ENCODE assay signal across 1 cellular context in genomic region chr17:50863221-50863843, GRCh38.
A peak's percentile ranks its signal among the peaks of the same experiment; 100 is the strongest.
TF ChIP-seq lines count a peak whose summit lies in the region.

No MANE protein-coding gene starts in this region.

TF ChIP-seq in HepG2, 621 proteins besides CTCF, POLR2A, EP300 and RAD21 (continued from another document and continues in another):
- TF ChIP-seq IKZF5 (CRISPR knock-in tag; IDR thresholded peaks at IDR 0.05) = 0 out of 2 replicates have a peak, but pooled peaks have one; percentile 40
- no peak for TF ChIP-seq RBM39 (IDR thresholded peaks at IDR 0.05; ENCODE audit: low read depth, low read length, poor library complexity, severe bottlenecking)
- TF ChIP-seq KLF9 (CRISPR knock-in tag; IDR thresholded peaks at IDR 0.05; ENCODE audit: low read depth) = no peak
- TF ChIP-seq, protein P1, sequence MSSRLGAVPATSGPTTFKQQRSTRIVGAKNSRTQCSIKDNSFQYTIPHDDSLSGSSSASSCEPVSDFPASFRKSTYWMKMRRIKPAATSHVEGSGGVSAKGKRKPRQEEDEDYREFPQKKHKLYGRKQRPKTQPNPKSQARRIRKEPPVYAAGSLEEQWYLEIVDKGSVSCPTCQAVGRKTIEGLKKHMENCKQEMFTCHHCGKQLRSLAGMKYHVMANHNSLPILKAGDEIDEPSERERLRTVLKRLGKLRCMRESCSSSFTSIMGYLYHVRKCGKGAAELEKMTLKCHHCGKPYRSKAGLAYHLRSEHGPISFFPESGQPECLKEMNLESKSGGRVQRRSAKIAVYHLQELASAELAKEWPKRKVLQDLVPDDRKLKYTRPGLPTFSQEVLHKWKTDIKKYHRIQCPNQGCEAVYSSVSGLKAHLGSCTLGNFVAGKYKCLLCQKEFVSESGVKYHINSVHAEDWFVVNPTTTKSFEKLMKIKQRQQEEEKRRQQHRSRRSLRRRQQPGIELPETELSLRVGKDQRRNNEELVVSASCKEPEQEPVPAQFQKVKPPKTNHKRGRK (CRISPR knock-in tag; IDR thresholded peaks at IDR 0.05) = no peak
- TF ChIP-seq, protein P2, sequence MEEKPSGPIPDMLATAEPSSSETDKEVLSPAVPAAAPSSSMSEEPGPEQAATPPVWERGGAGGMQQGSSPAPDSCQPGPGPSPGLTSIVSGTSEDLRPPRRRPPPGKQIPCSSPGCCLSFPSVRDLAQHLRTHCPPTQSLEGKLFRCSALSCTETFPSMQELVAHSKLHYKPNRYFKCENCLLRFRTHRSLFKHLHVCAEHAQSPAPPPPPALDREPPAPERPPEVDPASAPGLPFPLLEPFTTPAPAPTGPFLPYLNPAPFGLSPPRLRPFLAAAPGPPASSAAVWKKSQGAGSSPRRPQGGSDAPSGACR (CRISPR knock-in tag; IDR thresholded peaks at IDR 0.05) = peak; percentile 17; the same call in 1 of the 2 replicates
- TF ChIP-seq ZNF776 (CRISPR knock-in tag; IDR thresholded peaks at IDR 0.05) = no peak
- peak; percentile 96 for TF ChIP-seq ZC3H13 (CRISPR knock-in tag; IDR thresholded peaks at IDR 0.05)
- TF ChIP-seq TBP (CRISPR knock-in tag; IDR thresholded peaks at IDR 0.05) = no peak
- TF ChIP-seq ZNF816 (CRISPR knock-in tag; IDR thresholded peaks at IDR 0.05; ENCODE audit: borderline replicate concordance) = no peak
- no peak for TF ChIP-seq MYC (CRISPR knock-in tag; IDR thresholded peaks at IDR 0.05; ENCODE audit: borderline replicate concordance)
- peak; percentile 53; the same call in 1 of the 2 replicates for TF ChIP-seq UBTF (CRISPR knock-in tag; IDR thresholded peaks at IDR 0.05)
- no peak for TF ChIP-seq NCOR1 (IDR thresholded peaks at IDR 0.05; ENCODE audit: borderline replicate concordance, low read length)
- TF ChIP-seq NFIC (IDR thresholded peaks at IDR 0.05; ENCODE audit: low read length) = no peak
- TF ChIP-seq MED8 (CRISPR knock-in tag; IDR thresholded peaks at IDR 0.05; ENCODE audit: insufficient replicate concordance) = no peak
- no peak for TF ChIP-seq ZBTB3 (CRISPR knock-in tag; IDR thresholded peaks at IDR 0.05; ENCODE audit: borderline replicate concordance, low read depth)
- no peak for TF ChIP-seq TGIF2 (CRISPR knock-in tag; IDR thresholded peaks at IDR 0.05)
- TF ChIP-seq MEIS1 (CRISPR knock-in tag; IDR thresholded peaks at IDR 0.05; ENCODE audit: borderline replicate concordance) = 0 out of 2 replicates have a peak, but pooled peaks have one; percentile 32
- no peak for TF ChIP-seq ZNF619 (CRISPR knock-in tag; IDR thresholded peaks at IDR 0.05)
- TF ChIP-seq, protein P3, sequence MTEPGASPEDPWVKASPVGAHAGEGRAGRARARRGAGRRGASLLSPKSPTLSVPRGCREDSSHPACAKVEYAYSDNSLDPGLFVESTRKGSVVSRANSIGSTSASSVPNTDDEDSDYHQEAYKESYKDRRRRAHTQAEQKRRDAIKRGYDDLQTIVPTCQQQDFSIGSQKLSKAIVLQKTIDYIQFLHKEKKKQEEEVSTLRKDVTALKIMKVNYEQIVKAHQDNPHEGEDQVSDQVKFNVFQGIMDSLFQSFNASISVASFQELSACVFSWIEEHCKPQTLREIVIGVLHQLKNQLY (CRISPR knock-in tag; IDR thresholded peaks at IDR 0.05) = no peak
- TF ChIP-seq ZBTB42 (CRISPR knock-in tag; IDR thresholded peaks at IDR 0.05) = no peak
- no peak for TF ChIP-seq ZNF3 (CRISPR knock-in tag; IDR thresholded peaks at IDR 0.05)
- no peak for TF ChIP-seq GZF1 (CRISPR knock-in tag; IDR thresholded peaks at IDR 0.05)
- no peak for TF ChIP-seq ZNF709 (CRISPR knock-in tag; IDR thresholded peaks at IDR 0.05)
- TF ChIP-seq, protein P4, sequence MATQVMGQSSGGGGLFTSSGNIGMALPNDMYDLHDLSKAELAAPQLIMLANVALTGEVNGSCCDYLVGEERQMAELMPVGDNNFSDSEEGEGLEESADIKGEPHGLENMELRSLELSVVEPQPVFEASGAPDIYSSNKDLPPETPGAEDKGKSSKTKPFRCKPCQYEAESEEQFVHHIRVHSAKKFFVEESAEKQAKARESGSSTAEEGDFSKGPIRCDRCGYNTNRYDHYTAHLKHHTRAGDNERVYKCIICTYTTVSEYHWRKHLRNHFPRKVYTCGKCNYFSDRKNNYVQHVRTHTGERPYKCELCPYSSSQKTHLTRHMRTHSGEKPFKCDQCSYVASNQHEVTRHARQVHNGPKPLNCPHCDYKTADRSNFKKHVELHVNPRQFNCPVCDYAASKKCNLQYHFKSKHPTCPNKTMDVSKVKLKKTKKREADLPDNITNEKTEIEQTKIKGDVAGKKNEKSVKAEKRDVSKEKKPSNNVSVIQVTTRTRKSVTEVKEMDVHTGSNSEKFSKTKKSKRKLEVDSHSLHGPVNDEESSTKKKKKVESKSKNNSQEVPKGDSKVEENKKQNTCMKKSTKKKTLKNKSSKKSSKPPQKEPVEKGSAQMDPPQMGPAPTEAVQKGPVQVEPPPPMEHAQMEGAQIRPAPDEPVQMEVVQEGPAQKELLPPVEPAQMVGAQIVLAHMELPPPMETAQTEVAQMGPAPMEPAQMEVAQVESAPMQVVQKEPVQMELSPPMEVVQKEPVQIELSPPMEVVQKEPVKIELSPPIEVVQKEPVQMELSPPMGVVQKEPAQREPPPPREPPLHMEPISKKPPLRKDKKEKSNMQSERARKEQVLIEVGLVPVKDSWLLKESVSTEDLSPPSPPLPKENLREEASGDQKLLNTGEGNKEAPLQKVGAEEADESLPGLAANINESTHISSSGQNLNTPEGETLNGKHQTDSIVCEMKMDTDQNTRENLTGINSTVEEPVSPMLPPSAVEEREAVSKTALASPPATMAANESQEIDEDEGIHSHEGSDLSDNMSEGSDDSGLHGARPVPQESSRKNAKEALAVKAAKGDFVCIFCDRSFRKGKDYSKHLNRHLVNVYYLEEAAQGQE (IDR thresholded peaks at IDR 0.05; ENCODE audit: borderline replicate concordance in 1 of 2, low read depth in 1 of 2, low read length in 2 of 2) = no peak
- TF ChIP-seq GTF3A (CRISPR knock-in tag; conservative IDR thresholded peaks at IDR 0.05) = 0 out of 2 replicates have a peak, but pooled peaks have one; percentile 28
- no peak for TF ChIP-seq PRPF4 (IDR thresholded peaks at IDR 0.05; ENCODE audit: low read depth, low read length, poor library complexity, severe bottlenecking)
- TF ChIP-seq ZNF883 (CRISPR knock-in tag; IDR thresholded peaks at IDR 0.05; ENCODE audit: not compliant biosample characterization) = peak; percentile 51
- peak; percentile 79 for TF ChIP-seq ZBTB33 (CRISPR knock-in tag; IDR thresholded peaks at IDR 0.05)
- no peak for TF ChIP-seq SNAPC4 (CRISPR knock-in tag; IDR thresholded peaks at IDR 0.05)
- no peak for TF ChIP-seq NPAS2 (CRISPR knock-in tag; IDR thresholded peaks at IDR 0.05; ENCODE audit: borderline replicate concordance)
- no peak for TF ChIP-seq HOXD1 (CRISPR knock-in tag; IDR thresholded peaks at IDR 0.05)
- TF ChIP-seq TRIM22 (IDR thresholded peaks at IDR 0.05) = no peak
- no peak for TF ChIP-seq ZFP1 (CRISPR knock-in tag; IDR thresholded peaks at IDR 0.05)
- no peak for TF ChIP-seq MEF2D (CRISPR knock-in tag; IDR thresholded peaks at IDR 0.05)
- TF ChIP-seq CHCHD3 (CRISPR knock-in tag; IDR thresholded peaks at IDR 0.05) = no peak
- TF ChIP-seq, protein P5, sequence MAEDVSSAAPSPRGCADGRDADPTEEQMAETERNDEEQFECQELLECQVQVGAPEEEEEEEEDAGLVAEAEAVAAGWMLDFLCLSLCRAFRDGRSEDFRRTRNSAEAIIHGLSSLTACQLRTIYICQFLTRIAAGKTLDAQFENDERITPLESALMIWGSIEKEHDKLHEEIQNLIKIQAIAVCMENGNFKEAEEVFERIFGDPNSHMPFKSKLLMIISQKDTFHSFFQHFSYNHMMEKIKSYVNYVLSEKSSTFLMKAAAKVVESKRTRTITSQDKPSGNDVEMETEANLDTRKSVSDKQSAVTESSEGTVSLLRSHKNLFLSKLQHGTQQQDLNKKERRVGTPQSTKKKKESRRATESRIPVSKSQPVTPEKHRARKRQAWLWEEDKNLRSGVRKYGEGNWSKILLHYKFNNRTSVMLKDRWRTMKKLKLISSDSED (CRISPR knock-in tag; IDR thresholded peaks at IDR 0.05) = no peak
- TF ChIP-seq ZNF775 (CRISPR knock-in tag; IDR thresholded peaks at IDR 0.05; ENCODE audit: borderline replicate concordance) = no peak
- TF ChIP-seq ZNF772 (CRISPR knock-in tag; IDR thresholded peaks at IDR 0.05) = no peak
- TF ChIP-seq ZNF224 (CRISPR knock-in tag; IDR thresholded peaks at IDR 0.05) = no peak
- TF ChIP-seq CENPT (CRISPR knock-in tag; IDR thresholded peaks at IDR 0.05; ENCODE audit: low read depth) = no peak
- no peak for TF ChIP-seq MBD4 (IDR thresholded peaks at IDR 0.05; ENCODE audit: borderline replicate concordance, low read length)
- TF ChIP-seq ZNF782 (CRISPR knock-in tag; IDR thresholded peaks at IDR 0.05; ENCODE audit: borderline replicate concordance) = 0 out of 2 replicates have a peak, but pooled peaks have one; percentile 21
- no peak for TF ChIP-seq ZNF451 (CRISPR knock-in tag; IDR thresholded peaks at IDR 0.05)
- TF ChIP-seq ZNF264 (CRISPR knock-in tag; IDR thresholded peaks at IDR 0.05) = no peak
- TF ChIP-seq ZNF558 (CRISPR knock-in tag; IDR thresholded peaks at IDR 0.05; ENCODE audit: borderline replicate concordance) = no peak
- TF ChIP-seq SMAD9 (CRISPR knock-in tag; IDR thresholded peaks at IDR 0.05) = no peak
